12 cellular contexts compared by ENCODE assay signal in the genomic region with DNA sequence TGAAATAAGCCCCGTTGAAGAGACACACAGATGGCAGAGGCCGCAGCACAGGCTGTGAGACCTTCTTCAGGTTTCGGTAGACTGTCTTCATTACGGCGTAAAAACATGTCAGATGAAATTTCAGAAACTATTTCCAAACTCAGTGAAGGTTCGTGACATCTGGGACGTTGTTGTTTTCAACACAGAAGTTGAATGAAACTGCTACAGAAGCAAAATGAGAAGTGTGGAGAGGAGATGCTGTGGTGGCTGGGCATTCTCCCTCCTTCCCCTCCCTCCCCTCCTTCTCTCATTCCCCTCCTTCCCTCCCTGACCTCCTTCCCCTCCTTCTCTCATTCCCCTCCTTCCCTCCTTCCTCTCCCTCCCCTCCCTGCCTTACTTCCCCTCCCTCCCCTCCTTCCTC.
DNase-seq lines count a peak whose midpoint lies in the region; ATAC-seq and TF ChIP-seq lines count a peak whose summit lies in the region.
"Had no signal": no experiment of that assay in that cellular context is flagged by ENCODE, and none has a peak within 500 bp of the region (broad histone marks: within the 10 kb centered on the region; RNA-seq: fewer than 3 reads in every experiment).

No MANE protein-coding gene starts in this region.

- no peak for TF ChIP-seq CTCF in GM13977 (IDR thresholded peaks at IDR 0.05; ENCODE audit: extremely low read depth, insufficient read depth, missing control alignments)

- no peak overlapping the region for H3K4me2 ChIP-seq in GM23248 (ENCODE audit: unreplicated experiment)

- H3F3A ChIP-seq in GM23248 (ENCODE audit: insufficient read depth) = no peaks in the 10 kb centered on the region

- H3K9me2 ChIP-seq in GM23248 (ENCODE audit: insufficient read depth) = no peaks in the 10 kb centered on the region

- H3K9ac ChIP-seq in SK-N-MC (ENCODE audit: insufficient read length) (no peak overlapping the region), GM23248 (no peak overlapping the region)

- H3K36me3 ChIP-seq in SK-N-MC (ENCODE audit: insufficient read depth, low read length) (no peaks in the 10 kb centered on the region), GM23248 (ENCODE audit: low read depth) (no peaks in the 10 kb centered on the region)

- no peaks in the 10 kb centered on the region for H3K4me1 ChIP-seq in GM23248 (ENCODE audit: insufficient read depth)

- H2AFZ ChIP-seq in GM23248 = no peak overlapping the region

- DNase-seq in GM13977 (ENCODE audit: low spot score) = peak; percentile 58
- no peak for DNase-seq in SK-N-MC (ENCODE audit: low read depth, low spot score)
- DNase-seq in GM23248 = no peak
- no peak for DNase-seq in activated effector memory CD4-positive, alpha-beta T cell treated with Interleukin-2 at 50 U/mL for 16 hours
- no peak for DNase-seq in NCI-H1417 (lab: John Stamatoyannopoulos, UW)
- no peak for DNase-seq in NCI-H1436 (lab: John Stamatoyannopoulos, UW)
- DNase-seq: NCI-H510A; stimulated activated CD4-positive, alpha-beta T cell treated with anti-CD3 and anti-CD28 coated beads, Interleukin-2, amount 100 ng/mL, for 48 hours; thyroid gland had no signal

- in situ Hi-C loops in GM13977 (cut with MboI; ENCODE audit: low pct_unique_long_range_greater_than_20kb, low sequenced_read_pairs, unreplicated experiment) = no loop called here
- in situ Hi-C loops in GM23248 (cut with MboI) = no loop called here

- H4K20me1 ChIP-seq in GM23248 (ENCODE audit: insufficient read depth) = no peaks in the 10 kb centered on the region

- H3K4me3 ChIP-seq in SK-N-MC = no peak overlapping the region
- no peak overlapping the region for H3K4me3 ChIP-seq in GM23248
- H3K4me3 ChIP-seq: thyroid gland had no signal

- peak; percentile 32 for ATAC-seq in GM19463 (IDR thresholded peaks at IDR 0.05; ENCODE audit: unreplicated experiment)
- ATAC-seq in HG03039 (IDR thresholded peaks at IDR 0.05; ENCODE audit: unreplicated experiment) = peak; percentile 56

- no peaks in the 10 kb centered on the region for H3K79me2 ChIP-seq in GM23248 (ENCODE audit: insufficient read depth)

- no peaks in the 10 kb centered on the region for H3K27me3 ChIP-seq in GM23248 (replicated peaks; ENCODE audit: insufficient read depth)
- H3K27me3 ChIP-seq: thyroid gland had no signal

- 0 out of 2 replicates have a peak overlapping the region, but pooled peaks have one; percentile 7 for H3K27ac ChIP-seq in SK-N-MC
- H3K27ac ChIP-seq in GM23248 = no peak overlapping the region
- H3K27ac ChIP-seq: C4-2B, thyroid gland had no signal

- H3K9me3 ChIP-seq in SK-N-MC (ENCODE audit: low read depth, low read length) (no peaks in the 10 kb centered on the region), GM23248 (ENCODE audit: low read depth) (no peaks in the 10 kb centered on the region)
- H3K9me3 ChIP-seq: thyroid gland had no signal

- WGBS in GM23248 (ENCODE audit: low coverage in 1 of 2, low lambda C conversion rate in 2 of 2, missing lambda C conversion rate in 2 of 2), 2 experiments = 86 to 88% methylated on average over 7 of the region's 7 CpGs
